1 cellular context compared by ENCODE assay signal in the genomic region with DNA sequence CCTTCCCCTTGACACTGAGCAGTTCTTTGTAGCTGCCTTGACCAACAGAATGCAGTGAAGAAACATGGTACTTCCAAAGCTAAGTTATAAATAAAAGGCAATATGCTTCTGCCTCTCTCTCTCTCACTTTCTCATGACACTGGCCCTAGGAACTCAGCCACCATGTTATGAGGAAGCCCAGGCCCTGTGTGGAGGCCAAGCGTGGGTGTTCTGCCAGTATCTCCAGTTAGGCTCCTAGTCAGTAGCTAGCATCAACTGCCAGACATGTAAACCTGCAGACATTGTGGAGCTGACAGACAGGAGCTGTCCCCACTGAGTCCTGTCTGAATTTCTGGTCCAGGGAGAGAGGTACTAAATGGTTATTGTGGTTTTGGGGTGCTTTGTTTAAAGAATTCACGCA.
A peak's percentile ranks its signal among the peaks of the same experiment; 100 is the strongest.
TF ChIP-seq lines count a peak whose summit lies in the region.

No MANE protein-coding gene starts in this region.

TF ChIP-seq in K562, 482 proteins besides CTCF, POLR2A, EP300 and RAD21 (continued from another document):
- TF ChIP-seq, protein P1, sequence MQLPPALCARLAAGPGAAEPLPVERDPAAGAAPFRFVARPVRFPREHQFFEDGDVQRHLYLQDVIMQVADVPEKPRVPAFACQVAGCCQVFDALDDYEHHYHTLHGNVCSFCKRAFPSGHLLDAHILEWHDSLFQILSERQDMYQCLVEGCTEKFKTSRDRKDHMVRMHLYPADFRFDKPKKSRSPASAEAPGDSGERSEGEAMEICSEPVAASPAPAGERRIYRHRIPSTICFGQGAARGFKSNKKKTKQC (CRISPR knock-in tag; IDR thresholded peaks at IDR 0.05) = no peak
- TF ChIP-seq GATAD2B (IDR thresholded peaks at IDR 0.05; ENCODE audit: borderline replicate concordance) (no peak), OTX1 (CRISPR knock-in tag; IDR thresholded peaks at IDR 0.05) (no peak), KLF10 (CRISPR knock-in tag; IDR thresholded peaks at IDR 0.05) (no peak), YY1 (IDR thresholded peaks at IDR 0.05; ENCODE audit: borderline replicate concordance in 1 of 3, control insufficient read depth in 1 of 3, extremely low read depth in 1 of 3, insufficient read depth in 3 of 3, insufficient read length in 1 of 3, insufficient replicate concordance in 2 of 3, low read depth in 1 of 3, low read length in 2 of 3) (peak in 1 of 3 experiments; percentile 77), TEAD4 (IDR thresholded peaks at IDR 0.05; ENCODE audit: low read length) (no peak), TEAD4 (CRISPR knock-in tag; IDR thresholded peaks at IDR 0.05; ENCODE audit: borderline replicate concordance) (no peak), TSC22D4 (tag; IDR thresholded peaks at IDR 0.05) (no peak), ZNF551 (CRISPR knock-in tag; IDR thresholded peaks at IDR 0.05) (no peak), RFX7 (CRISPR knock-in tag; IDR thresholded peaks at IDR 0.05) (no peak), POLR2AphosphoS2 (IDR thresholded peaks at IDR 0.05; ENCODE audit: low read length) (peak; percentile 48; the same call in 1 of the 2 replicates), NFYB (IDR thresholded peaks at IDR 0.05; ENCODE audit: extremely low read depth, insufficient read length) (no peak), SMAD3 (CRISPR knock-in tag; conservative IDR thresholded peaks at IDR 0.05) (no peak), CBX3 (IDR thresholded peaks at IDR 0.05; ENCODE audit: borderline replicate concordance in 1 of 2, low read length in 2 of 2) (peak in 1 of 2 experiments; percentile 57; a peak in 1 of 3 replicates)
- TF ChIP-seq, protein P2, sequence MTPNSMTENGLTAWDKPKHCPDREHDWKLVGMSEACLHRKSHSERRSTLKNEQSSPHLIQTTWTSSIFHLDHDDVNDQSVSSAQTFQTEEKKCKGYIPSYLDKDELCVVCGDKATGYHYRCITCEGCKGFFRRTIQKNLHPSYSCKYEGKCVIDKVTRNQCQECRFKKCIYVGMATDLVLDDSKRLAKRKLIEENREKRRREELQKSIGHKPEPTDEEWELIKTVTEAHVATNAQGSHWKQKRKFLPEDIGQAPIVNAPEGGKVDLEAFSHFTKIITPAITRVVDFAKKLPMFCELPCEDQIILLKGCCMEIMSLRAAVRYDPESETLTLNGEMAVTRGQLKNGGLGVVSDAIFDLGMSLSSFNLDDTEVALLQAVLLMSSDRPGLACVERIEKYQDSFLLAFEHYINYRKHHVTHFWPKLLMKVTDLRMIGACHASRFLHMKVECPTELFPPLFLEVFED (CRISPR knock-in tag; conservative IDR thresholded peaks at IDR 0.05) = no peak
- TF ChIP-seq, protein P3, sequence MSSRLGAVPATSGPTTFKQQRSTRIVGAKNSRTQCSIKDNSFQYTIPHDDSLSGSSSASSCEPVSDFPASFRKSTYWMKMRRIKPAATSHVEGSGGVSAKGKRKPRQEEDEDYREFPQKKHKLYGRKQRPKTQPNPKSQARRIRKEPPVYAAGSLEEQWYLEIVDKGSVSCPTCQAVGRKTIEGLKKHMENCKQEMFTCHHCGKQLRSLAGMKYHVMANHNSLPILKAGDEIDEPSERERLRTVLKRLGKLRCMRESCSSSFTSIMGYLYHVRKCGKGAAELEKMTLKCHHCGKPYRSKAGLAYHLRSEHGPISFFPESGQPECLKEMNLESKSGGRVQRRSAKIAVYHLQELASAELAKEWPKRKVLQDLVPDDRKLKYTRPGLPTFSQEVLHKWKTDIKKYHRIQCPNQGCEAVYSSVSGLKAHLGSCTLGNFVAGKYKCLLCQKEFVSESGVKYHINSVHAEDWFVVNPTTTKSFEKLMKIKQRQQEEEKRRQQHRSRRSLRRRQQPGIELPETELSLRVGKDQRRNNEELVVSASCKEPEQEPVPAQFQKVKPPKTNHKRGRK (tag; IDR thresholded peaks at IDR 0.05) = no peak
